ENCODE assay signal across 9 cellular contexts in genomic region chr5:66958984-66959641, GRCh38.
DNase-seq lines count a peak whose midpoint lies in the region; ATAC-seq lines count a peak whose summit lies in the region.
"Had no signal": no experiment of that assay in that cellular context is flagged by ENCODE, and none has a peak within 500 bp of the region (broad histone marks: within the 10 kb centered on the region; RNA-seq: fewer than 3 reads in every experiment).

No MANE protein-coding gene starts in this region.

- in situ Hi-C loops in G401 (cut with HindIII; ENCODE audit: low sequenced_read_pairs), result no loop called here

- no peak for ATAC-seq in HG02642 (IDR thresholded peaks at IDR 0.05; ENCODE audit: poor library complexity, unreplicated experiment)

- DNase-seq in G401 (ENCODE audit: low spot score) (peak; percentile 46), amygdala (lab: John Stamatoyannopoulos, UW) (peak in 31 of 56 donors; percentile 3 to 80 (median 26)), hippocampal formation (lab: John Stamatoyannopoulos, UW) (peak; percentile 32 to 38), renal cortical epithelial cell (ENCODE audit: low read depth) (peak; percentile 80), NCI-H1930 (lab: John Stamatoyannopoulos, UW) (no peak), DMS 273 treated with DMSO at 0.1 percent for 48 hours (lab: John Stamatoyannopoulos, UW) (no peak), MV-4-11 (lab: John Stamatoyannopoulos, UW) (no peak)
- DNase-seq: RPMI8226 had no signal

Comparison
In these comparisons a context has a peak if more than half of its experiments do, and no peak if none do; other contexts are left out.
1. DNase-seq: peak in G401 (single experiment), amygdala (31 of 56), hippocampal formation (2 of 2) and renal cortical epithelial cell (single experiment); none in NCI-H1930 (0 of 2), DMS 273 treated with DMSO at 0.1 percent for 48 hours (single experiment) and MV-4-11 (single experiment).